Comparison of ENCODE assay signal across 9 cellular contexts in the genomic region with DNA sequence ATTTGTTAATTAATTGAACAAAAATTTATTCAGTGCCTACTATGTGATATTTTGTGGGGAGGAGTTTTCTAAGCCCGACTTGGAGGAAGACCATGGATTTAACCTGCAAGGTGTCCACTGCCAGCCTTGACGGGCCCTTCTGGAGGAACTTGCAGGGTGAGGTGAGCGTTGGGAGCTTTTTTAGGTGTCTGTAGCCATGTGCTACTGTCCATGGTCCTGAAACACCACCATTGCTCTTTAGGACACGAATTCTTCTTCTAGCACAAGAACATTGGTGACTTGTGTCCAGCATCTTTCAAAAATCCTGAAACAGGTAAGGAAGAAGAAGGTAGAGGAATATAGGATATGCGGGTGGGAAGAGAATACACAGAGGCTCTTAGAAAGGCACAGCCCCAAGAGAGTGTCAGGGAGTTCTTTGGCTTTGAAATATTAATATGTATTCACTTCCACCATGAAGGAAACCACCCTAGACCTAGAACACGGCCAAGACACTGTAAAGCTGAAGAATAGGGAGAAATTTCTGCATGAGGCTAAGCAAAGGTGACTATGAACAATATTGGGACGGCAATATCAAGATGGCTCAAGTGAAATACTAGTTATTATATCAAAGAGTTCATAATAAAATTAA. TPM values are rescaled to one million over a fixed set of nuclear protein-coding genes. Genes with fewer than 3 reads are reported as not detected.
DNase-seq lines count a peak whose midpoint lies in the region; ATAC-seq and TF ChIP-seq lines count a peak whose summit lies in the region.
"Had no signal": no experiment of that assay in that cellular context is flagged by ENCODE, and none has a peak within 500 bp of the region (broad histone marks: within the 10 kb centered on the region; RNA-seq: fewer than 3 reads in every experiment).

No MANE protein-coding gene starts in this region.

- no peak overlapping the region for H3K4me3 ChIP-seq in NT2/D1 (ENCODE audit: insufficient read length, low read depth)
- no peak overlapping the region for H3K4me3 ChIP-seq in astrocyte of the cerebellum (ENCODE audit: low read depth, low read length)
- no peak overlapping the region for H3K4me3 ChIP-seq in mesenchymal stem cell (ENCODE audit: insufficient read depth in 1 of 2, low read depth in 1 of 2, low read length in 2 of 2)
- H3K4me3 ChIP-seq: mucosa of descending colon had no signal

- H3K36me3 ChIP-seq in NT2/D1 (ENCODE audit: insufficient read depth, insufficient read length, low read length) (no peaks in the 10 kb centered on the region), mesenchymal stem cell (ENCODE audit: control insufficient read depth in 1 of 2, insufficient read depth in 2 of 2, low read depth in 1 of 2, low read length in 2 of 2) (no peaks in the 10 kb centered on the region)

- no peak overlapping the region for H4K8ac ChIP-seq in mesenchymal stem cell (ENCODE audit: low read length)

- H3K4me2 ChIP-seq in mesenchymal stem cell (ENCODE audit: low read length, poor library complexity, severe bottlenecking), result no peak overlapping the region

- H3K9me3 ChIP-seq in NT2/D1 (ENCODE audit: insufficient read depth, low read length) (no peaks in the 10 kb centered on the region), mesenchymal stem cell (ENCODE audit: control insufficient read depth, low read length) (no peaks in the 10 kb centered on the region)
- H3K9me3 ChIP-seq: mucosa of descending colon had no signal

- no peak for TF ChIP-seq CTCF in GM13977 (IDR thresholded peaks at IDR 0.05; ENCODE audit: extremely low read depth, insufficient read depth, missing control alignments)
- TF ChIP-seq CTCF in astrocyte of the cerebellum (IDR thresholded peaks at IDR 0.05; ENCODE audit: low read depth, low read length, missing control alignments), result no peak

- H3K27me3 ChIP-seq in NT2/D1 (ENCODE audit: insufficient read depth, insufficient read length) (peaks cover 16% of the 10 kb centered on the region), mesenchymal stem cell (ENCODE audit: control insufficient read depth in 1 of 2, insufficient read depth in 1 of 2, low read length in 2 of 2) (peaks cover 19 to 38% of the 10 kb centered on the region in 2 experiments)

- H3K23ac ChIP-seq in mesenchymal stem cell (ENCODE audit: low read length in 2 of 2), result no peak overlapping the region

- H3K18ac ChIP-seq in mesenchymal stem cell (ENCODE audit: low read depth in 1 of 2, low read length in 2 of 2), result no peak overlapping the region

- in situ Hi-C loops in GM13977 (cut with MboI; ENCODE audit: low pct_unique_long_range_greater_than_20kb, low sequenced_read_pairs, unreplicated experiment), result no loop called here
- in situ Hi-C loops in astrocyte of the cerebellum (cut with HindIII; ENCODE audit: low sequenced_read_pairs), result no loop called here

- H3K9ac ChIP-seq in NT2/D1 (ENCODE audit: insufficient read length, low read depth), result no peak overlapping the region
- H3K9ac ChIP-seq in mesenchymal stem cell (ENCODE audit: low read length), result no peak overlapping the region

- H2BK12ac ChIP-seq in mesenchymal stem cell (ENCODE audit: low read length in 2 of 2), result no peak overlapping the region

- no peak overlapping the region for H4K91ac ChIP-seq in mesenchymal stem cell (ENCODE audit: low read length)

- H2AK5ac ChIP-seq in mesenchymal stem cell (ENCODE audit: low read length, severe bottlenecking), result no peak overlapping the region

- ATAC-seq in GM21447 (IDR thresholded peaks at IDR 0.05; ENCODE audit: unreplicated experiment) (no peak), GM18861 (IDR thresholded peaks at IDR 0.05; ENCODE audit: unreplicated experiment) (no peak), GM19397 (IDR thresholded peaks at IDR 0.05; ENCODE audit: unreplicated experiment) (no peak)
- ATAC-seq: mucosa of descending colon had no signal

- no peak overlapping the region for H3K4ac ChIP-seq in mesenchymal stem cell (ENCODE audit: low read depth in 1 of 2, low read length in 2 of 2)

- 0% methylated on average over 3 of the region's 7 CpGs for WGBS in mesenchymal stem cell

- no peaks in the 10 kb centered on the region for H3K79me1 ChIP-seq in mesenchymal stem cell (replicated peaks; ENCODE audit: low read length, poor library complexity, severe bottlenecking)

- no peak overlapping the region for H3K27ac ChIP-seq in mesenchymal stem cell (ENCODE audit: low read length, poor library complexity, severe bottlenecking)

- H2BK15ac ChIP-seq in mesenchymal stem cell (ENCODE audit: low read depth, poor library complexity, severe bottlenecking), result no peak overlapping the region

- no peak overlapping the region for H2AFZ ChIP-seq in mesenchymal stem cell (ENCODE audit: low read depth, low read length)

- H3K4me1 ChIP-seq in NT2/D1 (ENCODE audit: insufficient read depth, insufficient read length), result no peaks in the 10 kb centered on the region
- H3K4me1 ChIP-seq in mesenchymal stem cell (ENCODE audit: control insufficient read depth, insufficient read depth, low read depth, low read length), result no peaks in the 10 kb centered on the region

- no peak overlapping the region for H2BK5ac ChIP-seq in mesenchymal stem cell (ENCODE audit: low read depth, low read length, poor library complexity, severe bottlenecking)

- DNase-seq in GM13977 (ENCODE audit: low spot score), result peak; percentile 35
- DNase-seq in NT2/D1 (ENCODE audit: low read depth, low spot score), result peak; percentile 69
- DNase-seq in astrocyte of the cerebellum (ENCODE audit: low read depth), result peak; percentile 71
- DNase-seq in mesenchymal stem cell, result peak; percentile 65
- DNase-seq in OCI-M2 (lab: John Stamatoyannopoulos, UW; ENCODE audit: unreplicated experiment), result no peak

- no peak overlapping the region for H2BK120ac ChIP-seq in mesenchymal stem cell (ENCODE audit: low read depth, low read length)

- no peak overlapping the region for H3K14ac ChIP-seq in mesenchymal stem cell (ENCODE audit: low read length in 2 of 2)

RNA-seq across cellular contexts. Expression of gene OR4D1, which starts 27.9 kb away (rescaled TPM):
- polyA plus RNA-seq in mesenchymal stem cell (2013, experiment 1 of 2), result not detected
- polyA plus RNA-seq in mesenchymal stem cell (2013, experiment 2 of 2), result not detected

RNA-seq across cellular contexts. Expression of gene DYNLL2, which starts 37.1 kb away (rescaled TPM):
- polyA plus RNA-seq in mesenchymal stem cell (2013, experiment 1 of 2), result 11.2 TPM
- 11.2 TPM for polyA plus RNA-seq in mesenchymal stem cell (2013, experiment 2 of 2)

RNA-seq across cellular contexts. Expression of gene OR4D2, which starts 46.5 kb away (rescaled TPM):
- polyA plus RNA-seq in mesenchymal stem cell (2013, experiment 1 of 2), result not detected
- polyA plus RNA-seq in mesenchymal stem cell (2013, experiment 2 of 2), result not detected
